2 cellular contexts compared by ENCODE assay signal in the genomic region with DNA sequence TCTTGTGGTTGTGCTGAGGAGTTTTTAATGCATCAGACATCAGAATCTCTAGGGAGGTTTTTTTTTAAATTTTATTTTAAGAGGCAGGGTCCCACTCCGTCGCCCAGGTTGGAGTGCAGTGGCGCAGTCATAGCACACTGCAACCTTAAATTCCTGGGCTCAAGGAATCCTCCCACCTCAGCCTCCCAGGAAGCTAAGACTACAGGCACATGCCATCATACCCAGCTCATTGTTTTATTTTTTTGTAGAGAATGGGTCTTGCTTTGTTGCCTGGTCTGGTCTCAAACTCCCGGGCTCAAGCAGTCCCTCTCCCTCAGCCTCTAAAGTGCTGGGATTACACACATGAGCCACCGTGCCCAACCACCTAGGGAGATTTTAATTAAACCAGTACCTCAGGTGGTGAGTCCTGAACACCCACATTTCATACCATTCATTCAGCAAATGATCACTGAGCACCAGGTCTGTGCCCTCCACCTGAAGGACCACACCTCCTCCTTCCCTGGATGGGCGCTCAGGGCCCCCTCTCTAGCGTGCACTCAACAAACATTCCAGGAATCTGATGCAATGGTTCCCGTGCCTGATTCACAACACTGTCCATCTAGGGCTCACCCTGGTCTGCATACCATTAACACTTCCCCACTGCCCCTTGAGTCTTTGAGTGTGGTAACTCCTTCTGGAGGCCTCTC.
TF ChIP-seq lines count a peak whose summit lies in the region.

No MANE protein-coding gene starts in this region.

TF ChIP-seq in A549, 52 proteins besides CTCF, POLR2A, EP300 and RAD21:
- TF ChIP-seq CEBPB (IDR thresholded peaks at IDR 0.05): peak in 1 of 2 experiments; percentile 57; a peak in 1 of 4 replicates
- no peak for TF ChIP-seq TFCP2L1 (CRISPR knock-in tag; IDR thresholded peaks at IDR 0.05)
- peak; percentile 31; the same call in 1 of the 2 replicates for TF ChIP-seq BHLHE40 (IDR thresholded peaks at IDR 0.05; ENCODE audit: low read depth, low read length)
- TF ChIP-seq POLR2AphosphoS2 (conservative IDR thresholded peaks at IDR 0.05; ENCODE audit: low read length): no peak

TF ChIP-seq in GM12878, 131 proteins besides CTCF, POLR2A, EP300 and RAD21:
- TF ChIP-seq GATAD2B (conservative IDR thresholded peaks at IDR 0.05; ENCODE audit: low read depth) (no peak), MYB (IDR thresholded peaks at IDR 0.05; ENCODE audit: borderline replicate concordance, low read depth, low read length) (no peak), MYC (IDR thresholded peaks at IDR 0.05; ENCODE audit: insufficient read depth, insufficient read length, insufficient replicate concordance, low read length, severe bottlenecking) (no peak), HCFC1 (IDR thresholded peaks at IDR 0.05; ENCODE audit: low read length) (no peak)
